ENCODE assay signal across 27 cellular contexts in genomic region chr11:109135627-109136026, GRCh38.
DNase-seq lines count a peak whose midpoint lies in the region; ATAC-seq and TF ChIP-seq lines count a peak whose summit lies in the region.
"Had no signal": no experiment of that assay in that cellular context is flagged by ENCODE, and none has a peak within 500 bp of the region (broad histone marks: within the 10 kb centered on the region; RNA-seq: fewer than 3 reads in every experiment).

No MANE protein-coding gene starts in this region.

- no peaks in the 10 kb centered on the region for H3F3A ChIP-seq in SK-N-SH (replicated peaks; ENCODE audit: insufficient read depth)

- TF ChIP-seq RAD21 in SK-N-SH (IDR thresholded peaks at IDR 0.05; ENCODE audit: low read length), result no peak

- no peak for DNase-seq in SK-N-SH
- DNase-seq in Karpas-422, result no peak
- DNase-seq: 8988T; ACHN; AML-193; BE2C; C1 segment of cervical spinal cord; Caco-2; Calu3; CD4-positive, alpha-beta memory T cell; CD4-positive, alpha-beta T cell; CD4-positive, CD25-positive, alpha-beta regulatory T cell; CD8-positive, alpha-beta memory T cell; CD8-positive, alpha-beta T cell; COR-L47; DMS 273 treated with DMSO at 0.1 percent for 48 hours; DMS153; DMS53; DND-41; EL had no signal

- POLR2A ChIA-PET in SK-N-SH (lab: Yijun Ruan, JAX), result no interaction called here

- ATAC-seq in SK-N-SH treated with all-trans-retinoic acid at 6 μM for 48 hours, result no peak
- no peak for ATAC-seq in HG03139 (IDR thresholded peaks at IDR 0.05; ENCODE audit: unreplicated experiment)
- ATAC-seq: A549; CD8-positive, alpha-beta T cell had no signal

- H2AFZ ChIP-seq in SK-N-SH (ENCODE audit: low read depth), result no peak overlapping the region
- no peak overlapping the region for H2AFZ ChIP-seq in Karpas-422 (ENCODE audit: low read length)

- H3K27ac ChIP-seq in SK-N-SH (ENCODE audit: low read depth in 2 of 2, low read length in 1 of 2), result no peak overlapping the region
- no peak overlapping the region for H3K27ac ChIP-seq in Karpas-422 (ENCODE audit: low read length)
- H3K27ac ChIP-seq: 22Rv1; A549; BLaER1; BLaER1 treated with 17β-estradiol and CSF1 and Interleukin-3, amounts not matched to agents 10 nM and 100 nM; C4-2B had no signal

- no peak overlapping the region for H3K4me2 ChIP-seq in SK-N-SH
- H3K4me2 ChIP-seq in Karpas-422 (ENCODE audit: low read depth, low read length, poor library complexity, severe bottlenecking), result no peak overlapping the region
- H3K4me2 ChIP-seq: A549; BLaER1; BLaER1 treated with 17β-estradiol and CSF1 and Interleukin-3, amounts not matched to agents 10 nM and 100 nM had no signal

- H3K4me3 ChIP-seq in SK-N-SH (ENCODE audit: low read depth in 2 of 2, low read length in 1 of 2) (no peak overlapping the region), Karpas-422 (ENCODE audit: low read length) (no peak overlapping the region)
- H3K4me3 ChIP-seq: A549; BLaER1; BLaER1 treated with 17β-estradiol and CSF1 and Interleukin-3, amounts not matched to agents 10 nM and 100 nM had no signal

- no peak for TF ChIP-seq EP300 in SK-N-SH (IDR thresholded peaks at IDR 0.05; ENCODE audit: borderline replicate concordance in 1 of 2, low read depth in 1 of 2, low read length in 1 of 2)

- no peak overlapping the region for H3K9ac ChIP-seq in SK-N-SH
- no peak overlapping the region for H3K9ac ChIP-seq in Karpas-422 (ENCODE audit: low read length)
- H3K9ac ChIP-seq: BLaER1; BLaER1 treated with 17β-estradiol and CSF1 and Interleukin-3, amounts not matched to agents 10 nM and 100 nM had no signal

- no peaks in the 10 kb centered on the region; the same call in 1 of the 2 replicates for H3K9me3 ChIP-seq in SK-N-SH
- no peaks in the 10 kb centered on the region for H3K9me3 ChIP-seq in Karpas-422 (ENCODE audit: low read length)
- H3K9me3 ChIP-seq: A549; BE2C; BLaER1; BLaER1 treated with 17β-estradiol and CSF1 and Interleukin-3, amounts not matched to agents 10 nM and 100 nM; Caco-2 had no signal

- H3K27me3 ChIP-seq in SK-N-SH (ENCODE audit: insufficient read depth) (no peaks in the 10 kb centered on the region), Karpas-422 (ENCODE audit: low read length) (no peaks in the 10 kb centered on the region)
- H3K27me3 ChIP-seq: BE2C; BLaER1; BLaER1 treated with 17β-estradiol and CSF1 and Interleukin-3, amounts not matched to agents 10 nM and 100 nM had no signal

- H3K36me3 ChIP-seq in SK-N-SH (replicated peaks in 1 of 2; ENCODE audit: control insufficient read depth in 1 of 2, insufficient read depth in 2 of 2, low read length in 1 of 2), result no peaks in the 10 kb centered on the region
- no peaks in the 10 kb centered on the region for H3K36me3 ChIP-seq in Karpas-422 (ENCODE audit: insufficient read depth, low read length)
- H3K36me3 ChIP-seq: BE2C; BLaER1; BLaER1 treated with 17β-estradiol and CSF1 and Interleukin-3, amounts not matched to agents 10 nM and 100 nM had no signal

- H3K79me2 ChIP-seq in SK-N-SH (ENCODE audit: insufficient read depth) (no peaks in the 10 kb centered on the region), Karpas-422 (ENCODE audit: low read length) (no peaks in the 10 kb centered on the region)

- no peaks in the 10 kb centered on the region for H3K4me1 ChIP-seq in SK-N-SH (ENCODE audit: control insufficient read depth in 1 of 2, insufficient read depth in 2 of 2, low read depth in 1 of 2, low read length in 1 of 2)
- H3K4me1 ChIP-seq in Karpas-422 (ENCODE audit: low read length), result no peaks in the 10 kb centered on the region
- H3K4me1 ChIP-seq: BLaER1; BLaER1 treated with 17β-estradiol and CSF1 and Interleukin-3, amounts not matched to agents 10 nM and 100 nM; Caco-2 had no signal

- WGBS in SK-N-SH (ENCODE audit: low lambda C conversion rate), result 63% methylated on average over 2 of the region's 2 CpGs

- no peak for TF ChIP-seq CTCF in SK-N-SH (IDR thresholded peaks at IDR 0.05)

- H3K9me2 ChIP-seq in SK-N-SH (no peaks in the 10 kb centered on the region), Karpas-422 (replicated peaks; ENCODE audit: insufficient read depth, low read length) (no peaks in the 10 kb centered on the region)

- H4K20me1 ChIP-seq in SK-N-SH (ENCODE audit: insufficient read depth), result no peaks in the 10 kb centered on the region
- no peaks in the 10 kb centered on the region for H4K20me1 ChIP-seq in Karpas-422 (ENCODE audit: insufficient read depth, low read depth, low read length)
- H4K20me1 ChIP-seq: BLaER1; BLaER1 treated with 17β-estradiol and CSF1 and Interleukin-3, amounts not matched to agents 10 nM and 100 nM had no signal

- CTCF ChIA-PET in SK-N-SH (lab: Yijun Ruan, JAX), result no interaction called here

TF ChIP-seq in SK-N-SH, 30 proteins besides CTCF, POLR2A, EP300 and RAD21:
- TF ChIP-seq TCF12 (IDR thresholded peaks at IDR 0.05) (peak; percentile 40; the same call in 1 of the 2 replicates), FOXJ3 (CRISPR knock-in tag; IDR thresholded peaks at IDR 0.05) (no peak)

TF ChIP-seq in SK-N-SH treated with all-trans-retinoic acid at 6 μM for 48 hours, 23 proteins besides CTCF, POLR2A, EP300 and RAD21:
- no peak for TF ChIP-seq CSDC2 (CRISPR knock-in tag; IDR thresholded peaks at IDR 0.05)
- no peak for TF ChIP-seq ZC3H10 (CRISPR knock-in tag; IDR thresholded peaks at IDR 0.05)
- TF ChIP-seq ZNF8 (CRISPR knock-in tag; IDR thresholded peaks at IDR 0.05), result peak; percentile 96
